ENCODE assay signal across 11 cellular contexts in genomic region chr17:44971776-44972483, GRCh38. TPM values are rescaled to one million over a fixed set of nuclear protein-coding genes. Genes with fewer than 3 reads are reported as not detected.
DNase-seq lines count a peak whose midpoint lies in the region; ATAC-seq, FAIRE-seq and TF ChIP-seq lines count a peak whose summit lies in the region.
"Had no signal": no experiment of that assay in that cellular context is flagged by ENCODE, and none has a peak within 500 bp of the region (broad histone marks: within the 10 kb centered on the region; RNA-seq: fewer than 3 reads in every experiment).

No MANE protein-coding gene starts in this region.

- H3K9me3 ChIP-seq in cardiac muscle cell (ENCODE audit: low read depth): no peaks in the 10 kb centered on the region
- H3K9me3 ChIP-seq in mesenchymal stem cell (ENCODE audit: control insufficient read depth, low read length): no peaks in the 10 kb centered on the region
- H3K9me3 ChIP-seq in lower lobe of right lung: no peaks in the 10 kb centered on the region

- H2BK15ac ChIP-seq in mesenchymal stem cell (ENCODE audit: low read depth, poor library complexity, severe bottlenecking): no peak overlapping the region

- DNase-seq in cardiac muscle cell (ENCODE audit: low read depth in 1 of 2, low spot score in 1 of 2) (no peak), cardiac septum (ENCODE audit: low spot score) (no peak), mesenchymal stem cell (peak; percentile 33), urothelium cell line (ENCODE audit: low spot score) (peak; percentile 73), globus pallidus (ENCODE audit: low spot score) (no peak), lower lobe of right lung (no peak)
- peak; percentile 31 for DNase-seq in activated T-helper 9 cell treated with anti-CD3 and anti-CD28 coated beads, Interleukin-2, amount 50 U/mL, for 16 hours (ENCODE audit: low read depth)
- DNase-seq: effector CD8-positive, alpha-beta T cell; KG1 had no signal

- peak overlapping the region in 1 of 2 experiments; percentile 14 for H2BK12ac ChIP-seq in mesenchymal stem cell (ENCODE audit: low read length in 2 of 2)

- no peak overlapping the region for H3K4ac ChIP-seq in mesenchymal stem cell (ENCODE audit: low read depth in 1 of 2, low read length in 2 of 2)

- H2BK120ac ChIP-seq in mesenchymal stem cell (ENCODE audit: low read depth, low read length): no peak overlapping the region

- H3K18ac ChIP-seq in mesenchymal stem cell (ENCODE audit: low read depth in 1 of 2, low read length in 2 of 2): peak overlapping the region in 1 of 2 experiments; percentile 8

- FAIRE-seq in urothelium cell line (lab: Jason Lieb, UNC): peak; percentile 42

- peaks cover 20% of the 10 kb centered on the region for H3K4me1 ChIP-seq in cardiac muscle cell (ENCODE audit: low read depth)
- H3K4me1 ChIP-seq in mesenchymal stem cell (ENCODE audit: control insufficient read depth, insufficient read depth, low read depth, low read length): peaks cover 35% of the 10 kb centered on the region
- H3K4me1 ChIP-seq in lower lobe of right lung: peaks cover 29% of the 10 kb centered on the region

- peaks cover 10% of the 10 kb centered on the region for H3K27me3 ChIP-seq in cardiac muscle cell
- peaks cover 31 to 56% of the 10 kb centered on the region in 2 experiments for H3K27me3 ChIP-seq in mesenchymal stem cell (ENCODE audit: control insufficient read depth in 1 of 2, insufficient read depth in 1 of 2, low read length in 2 of 2)
- H3K27me3 ChIP-seq in lower lobe of right lung (ENCODE audit: low read depth): peaks cover 53% of the 10 kb centered on the region

- H4K8ac ChIP-seq in mesenchymal stem cell (ENCODE audit: low read length): no peak overlapping the region

- H3K36me3 ChIP-seq in cardiac muscle cell (no peaks in the 10 kb centered on the region), mesenchymal stem cell (ENCODE audit: control insufficient read depth in 1 of 2, insufficient read depth in 2 of 2, low read depth in 1 of 2, low read length in 2 of 2) (no peaks in the 10 kb centered on the region), lower lobe of right lung (no peaks in the 10 kb centered on the region)

- no peaks in the 10 kb centered on the region for H3K79me1 ChIP-seq in mesenchymal stem cell (replicated peaks; ENCODE audit: low read length, poor library complexity, severe bottlenecking)

- no peak overlapping the region for H3K4me2 ChIP-seq in mesenchymal stem cell (ENCODE audit: low read length, poor library complexity, severe bottlenecking)

- WGBS in mesenchymal stem cell: 57% methylated on average over 7 of the region's 8 CpGs

- intact Hi-C loops in cardiac septum (cut with DNase I) (no loop called here), lower lobe of right lung (cut with DNase I) (no loop called here)

- H4K91ac ChIP-seq in mesenchymal stem cell (ENCODE audit: low read length): no peak overlapping the region

- H3K23ac ChIP-seq in mesenchymal stem cell (ENCODE audit: low read length in 2 of 2): no peak overlapping the region

- H2AK5ac ChIP-seq in mesenchymal stem cell (ENCODE audit: low read length, severe bottlenecking): no peak overlapping the region

- no peak overlapping the region for H2AFZ ChIP-seq in mesenchymal stem cell (ENCODE audit: low read depth, low read length)

- TF ChIP-seq CTCF in cardiac muscle cell (IDR thresholded peaks at IDR 0.05; ENCODE audit: low read depth, low read length) (no peak), lower lobe of right lung (IDR thresholded peaks at IDR 0.05) (no peak)

- no peak overlapping the region for H2BK5ac ChIP-seq in mesenchymal stem cell (ENCODE audit: low read depth, low read length, poor library complexity, severe bottlenecking)

- H3K27ac ChIP-seq in cardiac muscle cell: peak overlapping the region; percentile 11
- no peak overlapping the region for H3K27ac ChIP-seq in mesenchymal stem cell (ENCODE audit: low read length, poor library complexity, severe bottlenecking)
- no peak overlapping the region for H3K27ac ChIP-seq in lower lobe of right lung

- no peak overlapping the region for H3K4me3 ChIP-seq in cardiac muscle cell
- no peak overlapping the region for H3K4me3 ChIP-seq in mesenchymal stem cell (ENCODE audit: insufficient read depth in 1 of 2, low read depth in 1 of 2, low read length in 2 of 2)
- no peak overlapping the region for H3K4me3 ChIP-seq in lower lobe of right lung

- no peak for ATAC-seq in GM21515 (IDR thresholded peaks at IDR 0.05; ENCODE audit: unreplicated experiment)
- ATAC-seq in lower lobe of right lung: no peak

- no peak overlapping the region for H3K9ac ChIP-seq in mesenchymal stem cell (ENCODE audit: low read length)

- peak overlapping the region in 1 of 2 experiments; percentile 48 for H3K14ac ChIP-seq in mesenchymal stem cell (ENCODE audit: low read length in 2 of 2)

RNA-seq across cellular contexts. Expression of gene C1QL1, which starts 3.8 kb away (rescaled TPM):
- total RNA-seq in cardiac muscle cell: 24.6 and 25.2 TPM in 2 replicates
- 38.6 and 44.0 TPM in 2 replicates for polyA plus RNA-seq in cardiac muscle cell
- total RNA-seq in cardiac septum: 0.97 TPM
- 9.0 TPM for polyA plus RNA-seq in mesenchymal stem cell (2013, experiment 1 of 2)
- 9.5 TPM for polyA plus RNA-seq in mesenchymal stem cell (2013, experiment 2 of 2)
- not detected for total RNA-seq in lower lobe of right lung
- total RNA-seq: CD4-positive, alpha-beta memory T cell had no signal
- polyA plus RNA-seq: CD4-positive, alpha-beta memory T cell had no signal

RNA-seq across cellular contexts. Expression of gene KIF18B, which starts 24.4 kb away (rescaled TPM):
- total RNA-seq in cardiac muscle cell (4.2 and 21.1 TPM in 2 replicates), cardiac septum (0.13 TPM), lower lobe of right lung (0.89 TPM)
- polyA plus RNA-seq in cardiac muscle cell: 4.1 and 22.2 TPM in 2 replicates
- polyA plus RNA-seq in mesenchymal stem cell (2013, experiment 1 of 2): 1.9 TPM
- polyA plus RNA-seq in mesenchymal stem cell (2013, experiment 2 of 2): 1.6 TPM
- total RNA-seq: CD4-positive, alpha-beta memory T cell had no signal
- polyA plus RNA-seq: CD4-positive, alpha-beta memory T cell had no signal

RNA-seq across cellular contexts. Expression of gene GFAP, which starts 56.6 kb away (rescaled TPM):
- 3.5 and 11.0 TPM in 2 replicates for total RNA-seq in cardiac muscle cell
- 4.0 and 7.0 TPM in 2 replicates for polyA plus RNA-seq in cardiac muscle cell
- 7.0 TPM for total RNA-seq in cardiac septum
- 0.68 TPM for polyA plus RNA-seq in mesenchymal stem cell (2013, experiment 1 of 2)
- 0.49 TPM for polyA plus RNA-seq in mesenchymal stem cell (2013, experiment 2 of 2)
- total RNA-seq in lower lobe of right lung: not detected
- total RNA-seq: CD4-positive, alpha-beta memory T cell had no signal

Comparison
In these comparisons a context has a peak if more than half of its experiments do, and no peak if none do; other contexts are left out.
1. RNA of gene C1QL1, which starts 3.8 kb away (total RNA-seq): 24.6 to 25.2 TPM in cardiac muscle cell; 0.97 TPM in cardiac septum (single experiment) and not detected in lower lobe of right lung (single experiment); every median in the first group is over 10 times any median in the second.
2. DNase-seq: peak in activated T-helper 9 cell treated with anti-CD3 and anti-CD28 coated beads, Interleukin-2, amount 50 U/mL, for 16 hours (single experiment), mesenchymal stem cell (single experiment) and urothelium cell line (single experiment); none in cardiac muscle cell (0 of 2), cardiac septum (single experiment), globus pallidus (single experiment) and lower lobe of right lung (single experiment).